In genomic region chr9:92444841-92445240, GRCh38 we compare ENCODE assay signal across 22 cellular contexts. TPM values are rescaled to one million over a fixed set of nuclear protein-coding genes. Genes with fewer than 3 reads are reported as not detected.
"Had no signal": no experiment of that assay in that cellular context is flagged by ENCODE, and none has a peak within 500 bp of the region (broad histone marks: within the 10 kb centered on the region; RNA-seq: fewer than 3 reads in every experiment).

No MANE protein-coding gene starts in this region.

- H3K36me3 ChIP-seq: gastrocnemius medialis, left lung, pancreas, right lobe of liver, suprapubic skin had no signal

- H3K9me3 Mint-ChIP-seq: stimulated activated naive CD8-positive, alpha-beta T cell treated with anti-CD3 and anti-CD28 coated beads, Interleukin-15, amount 100 ng/mL, for 72 hours; type B pancreatic cell had no signal

- H3K4me3 ChIP-seq: gastrocnemius medialis, left lung, mucosa of descending colon, pancreas, right lobe of liver, suprapubic skin had no signal

- H3K27me3 ChIP-seq: gastrocnemius medialis, left lung, pancreas, right lobe of liver, suprapubic skin had no signal

- H3K9me3 ChIP-seq: gastrocnemius medialis, mucosa of descending colon, pancreas, right lobe of liver, suprapubic skin had no signal

- ATAC-seq: activated CD8-positive, alpha-beta memory T cell treated with anti-CD3 and anti-CD28 coated beads, Interleukin-2, amount 10 ng/mL, durations not matched to agents 7 days and 5 days; gastrocnemius medialis; left lung; mucosa of descending colon; pancreas; right lobe of liver; stimulated activated naive CD8-positive, alpha-beta T cell treated with anti-CD3 and anti-CD28 coated beads, Interleukin-15, amount 100 ng/mL, for 72 hours had no signal

- DNase-seq: activated CD4-positive, alpha-beta memory T cell treated with anti-CD3 and anti-CD28 coated beads, Interleukin-2, amount 10 ng/mL, durations not matched to agents 7 days and 5 days; activated CD4-positive, alpha-beta T cell treated with anti-CD3 and anti-CD28 coated beads for 1 hour; activated CD8-positive, alpha-beta memory T cell treated with anti-CD3 and anti-CD28 coated beads, Interleukin-2, amount 10 ng/mL, durations not matched to agents 7 days and 5 days; effector CD4-positive, alpha-beta T cell; gastrocnemius medialis; left lung; mammary epithelial cell; mucosa of descending colon; naive B cell; pancreas; right lobe of liver; small intestine; stimulated activated CD4-positive, alpha-beta T cell treated with anti-CD3 and anti-CD28 coated beads, Interleukin-15, amount 100 ng/mL, for 24 hours; stimulated activated CD4-positive, alpha-beta T cell treated with anti-CD3 and anti-CD28 coated beads, Interleukin-4, amount 100 ng/mL, for 1 hour; stimulated activated naive CD8-positive, alpha-beta T cell treated with anti-CD3 and anti-CD28 coated beads, Interleukin-15, amount 100 ng/mL, for 72 hours; T1000 had no signal

- H3K4me3 Mint-ChIP-seq: activated CD4-positive, alpha-beta memory T cell treated with anti-CD3 and anti-CD28 coated beads, Interleukin-2, amount 10 ng/mL, durations not matched to agents 7 days and 5 days; activated CD8-positive, alpha-beta memory T cell treated with anti-CD3 and anti-CD28 coated beads, Interleukin-2, amount 10 ng/mL, durations not matched to agents 7 days and 5 days; activated naive CD8-positive, alpha-beta T cell; naive B cell; stimulated activated naive CD8-positive, alpha-beta T cell treated with anti-CD3 and anti-CD28 coated beads, Interleukin-15, amount 100 ng/mL, for 72 hours; type B pancreatic cell had no signal

- H3K27ac ChIP-seq: gastrocnemius medialis, left lung, pancreas, right lobe of liver, suprapubic skin had no signal

- H3K36me3 Mint-ChIP-seq: activated CD8-positive, alpha-beta memory T cell treated with anti-CD3 and anti-CD28 coated beads, Interleukin-2, amount 10 ng/mL, durations not matched to agents 7 days and 5 days; activated naive CD8-positive, alpha-beta T cell; naive B cell; type B pancreatic cell had no signal

- H3K27me3 Mint-ChIP-seq: activated CD4-positive, alpha-beta memory T cell treated with anti-CD3 and anti-CD28 coated beads, Interleukin-2, amount 10 ng/mL, durations not matched to agents 7 days and 5 days; activated CD8-positive, alpha-beta memory T cell treated with anti-CD3 and anti-CD28 coated beads, Interleukin-2, amount 10 ng/mL, durations not matched to agents 7 days and 5 days; activated naive CD8-positive, alpha-beta T cell; naive B cell; stimulated activated naive CD8-positive, alpha-beta T cell treated with anti-CD3 and anti-CD28 coated beads, Interleukin-15, amount 100 ng/mL, for 72 hours; type B pancreatic cell had no signal

- H3K4me1 ChIP-seq: left lung, pancreas, right lobe of liver had no signal

- H3K27ac Mint-ChIP-seq: activated CD4-positive, alpha-beta memory T cell treated with anti-CD3 and anti-CD28 coated beads, Interleukin-2, amount 10 ng/mL, durations not matched to agents 7 days and 5 days; activated CD8-positive, alpha-beta memory T cell treated with anti-CD3 and anti-CD28 coated beads, Interleukin-2, amount 10 ng/mL, durations not matched to agents 7 days and 5 days; activated naive CD8-positive, alpha-beta T cell; stimulated activated naive CD8-positive, alpha-beta T cell treated with anti-CD3 and anti-CD28 coated beads, Interleukin-15, amount 100 ng/mL, for 72 hours; type B pancreatic cell had no signal

RNA-seq across cellular contexts. Expression of gene OMD, which starts 20.6 kb away (rescaled TPM):
- total RNA-seq: activated CD4-positive, alpha-beta memory T cell treated with anti-CD3 and anti-CD28 coated beads, Interleukin-2, amount 10 ng/mL, durations not matched to agents 7 days and 5 days; activated CD8-positive, alpha-beta memory T cell treated with anti-CD3 and anti-CD28 coated beads, Interleukin-2, amount 10 ng/mL, durations not matched to agents 7 days and 5 days; bronchial epithelial cell; mammary epithelial cell had no signal
- polyA plus RNA-seq: keratinocyte, mammary epithelial cell had no signal

RNA-seq across cellular contexts. Expression of gene ASPN, which starts 37.5 kb away (rescaled TPM):
- total RNA-seq: activated CD4-positive, alpha-beta memory T cell treated with anti-CD3 and anti-CD28 coated beads, Interleukin-2, amount 10 ng/mL, durations not matched to agents 7 days and 5 days; activated CD8-positive, alpha-beta memory T cell treated with anti-CD3 and anti-CD28 coated beads, Interleukin-2, amount 10 ng/mL, durations not matched to agents 7 days and 5 days; bronchial epithelial cell had no signal
- polyA plus RNA-seq: mammary epithelial cell had no signal

RNA-seq across cellular contexts. Expression of gene OGN, which starts 40.5 kb away (rescaled TPM):
- total RNA-seq: activated CD4-positive, alpha-beta memory T cell treated with anti-CD3 and anti-CD28 coated beads, Interleukin-2, amount 10 ng/mL, durations not matched to agents 7 days and 5 days; activated CD8-positive, alpha-beta memory T cell treated with anti-CD3 and anti-CD28 coated beads, Interleukin-2, amount 10 ng/mL, durations not matched to agents 7 days and 5 days; bronchial epithelial cell; mammary epithelial cell; pulmonary artery endothelial cell had no signal
- polyA plus RNA-seq: keratinocyte, mammary epithelial cell had no signal
